Comparison of ENCODE assay signal across 17 cellular contexts in the genomic region with DNA sequence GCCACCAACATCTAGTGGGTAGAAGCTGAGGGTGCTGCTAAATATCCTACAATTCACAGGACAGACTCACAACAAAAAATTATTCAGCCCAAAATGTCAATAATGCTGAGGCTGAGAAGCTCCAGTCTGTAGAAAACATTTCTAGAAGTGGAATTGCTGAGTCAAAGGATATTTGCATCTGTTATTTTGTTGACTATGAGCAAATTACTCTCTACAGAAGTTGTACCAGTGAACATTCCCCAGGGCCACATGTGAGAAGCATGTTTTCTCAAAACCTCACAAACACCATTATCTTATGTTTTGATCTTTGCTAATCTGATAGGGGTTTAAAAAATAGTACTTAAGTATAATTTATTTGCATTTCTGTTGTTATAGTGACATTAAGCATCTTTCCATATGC. TPM values are rescaled to one million over a fixed set of nuclear protein-coding genes. Genes with fewer than 3 reads are reported as not detected.
DNase-seq lines count a peak whose midpoint lies in the region; ATAC-seq and TF ChIP-seq lines count a peak whose summit lies in the region.
"Had no signal": no experiment of that assay in that cellular context is flagged by ENCODE, and none has a peak within 500 bp of the region (broad histone marks: within the 10 kb centered on the region; RNA-seq: fewer than 3 reads in every experiment).

No MANE protein-coding gene starts in this region.

- H3K27ac Mint-ChIP-seq in activated T-cell treated with anti-CD3 and anti-CD28 coated beads, Interleukin-2, amount 50 U/mL, for 72 hours: peak overlapping the region; percentile 99
- H3K27ac Mint-ChIP-seq in activated CD8-positive, alpha-beta T cell treated with anti-CD3 and anti-CD28 coated beads for 36 hours: peak overlapping the region; percentile 100
- H3K27ac Mint-ChIP-seq in natural killer cell treated with Interleukin-12 subunit alpha and Interleukin-12 subunit beta and Interleukin-15 and Interleukin-18, amount 100 ng/mL, for 72 hours: peak overlapping the region; percentile 89 to 92
- H3K27ac Mint-ChIP-seq: IgD-negative memory B cell had no signal

- H3K4me3 Mint-ChIP-seq in activated T-cell treated with anti-CD3 and anti-CD28 coated beads, Interleukin-2, amount 50 U/mL, for 72 hours: peak overlapping the region; percentile 77 to 87
- peak overlapping the region; percentile 38 for H3K4me3 Mint-ChIP-seq in activated CD8-positive, alpha-beta T cell treated with anti-CD3 and anti-CD28 coated beads for 36 hours
- peak overlapping the region; percentile 65 for H3K4me3 Mint-ChIP-seq in natural killer cell treated with Interleukin-12 subunit alpha and Interleukin-12 subunit beta and Interleukin-15 and Interleukin-18, amount 100 ng/mL, for 72 hours
- H3K4me3 Mint-ChIP-seq: IgD-negative memory B cell, neural crest cell had no signal

- no peak for ATAC-seq in activated T-cell treated with anti-CD3 and anti-CD28 coated beads, Interleukin-2, amount 50 U/mL, for 72 hours (replicated peaks in 1 of 2)
- ATAC-seq in HG02885 (IDR thresholded peaks at IDR 0.05; ENCODE audit: poor library complexity, unreplicated experiment) (peak; percentile 68), HG02852 (IDR thresholded peaks at IDR 0.05; ENCODE audit: unreplicated experiment) (no peak)
- peak; percentile 5 for ATAC-seq in activated CD8-positive, alpha-beta T cell treated with anti-CD3 and anti-CD28 coated beads for 36 hours
- no peak for ATAC-seq in natural killer cell treated with Interleukin-12 subunit alpha and Interleukin-12 subunit beta and Interleukin-15 and Interleukin-18, amount 100 ng/mL, for 72 hours

- intact Hi-C loops in activated CD8-positive, alpha-beta T cell treated with anti-CD3 and anti-CD28 coated beads for 36 hours (cut with micrococcal nuclease): no loop called here

- DNase-seq in activated T-cell treated with anti-CD3 and anti-CD28 coated beads, Interleukin-2, amount 50 U/mL, for 72 hours: no peak
- DNase-seq in activated T-cell treated with anti-CD3 and anti-CD28 coated beads for 4 hours (no peak), ureter (ENCODE audit: low spot score) (no peak)
- DNase-seq in activated CD8-positive, alpha-beta T cell treated with anti-CD3 and anti-CD28 coated beads for 36 hours: no peak
- no peak for DNase-seq in natural killer cell treated with Interleukin-12 subunit alpha and Interleukin-12 subunit beta and Interleukin-15 and Interleukin-18, amount 100 ng/mL, for 72 hours (ENCODE audit: low spot score)
- DNase-seq in stimulated activated CD4-positive, alpha-beta T cell treated with anti-CD3 and anti-CD28 coated beads, Interleukin-1b, Interleukin-23, amount 100 ng/mL, for 48 hours: no peak
- DNase-seq: DMS 273 treated with DMSO at 0.1 percent for 48 hours, mammary epithelial cell, NCI-H1105 treated with DMSO at 0.1 percent for 48 hours, SHP77 treated with DMSO at 0.1 percent for 48 hours, transverse colon had no signal

- peaks cover 27 to 50% of the 10 kb centered on the region in 2 donors for H3K36me3 Mint-ChIP-seq in activated T-cell treated with anti-CD3 and anti-CD28 coated beads, Interleukin-2, amount 50 U/mL, for 72 hours (ENCODE audit: insufficient read depth in 2 of 2)
- H3K36me3 Mint-ChIP-seq in activated CD8-positive, alpha-beta T cell treated with anti-CD3 and anti-CD28 coated beads for 36 hours (ENCODE audit: low read depth): peaks cover 80% of the 10 kb centered on the region
- H3K36me3 Mint-ChIP-seq in natural killer cell treated with Interleukin-12 subunit alpha and Interleukin-12 subunit beta and Interleukin-15 and Interleukin-18, amount 100 ng/mL, for 72 hours: peaks cover 32% of the 10 kb centered on the region
- H3K36me3 Mint-ChIP-seq: IgD-negative memory B cell had no signal

- H3K9me3 Mint-ChIP-seq in activated T-cell treated with anti-CD3 and anti-CD28 coated beads, Interleukin-2, amount 50 U/mL, for 72 hours: no peaks in the 10 kb centered on the region
- no peaks in the 10 kb centered on the region for H3K9me3 Mint-ChIP-seq in activated CD8-positive, alpha-beta T cell treated with anti-CD3 and anti-CD28 coated beads for 36 hours
- peaks cover 3% of the 10 kb centered on the region for H3K9me3 Mint-ChIP-seq in natural killer cell treated with Interleukin-12 subunit alpha and Interleukin-12 subunit beta and Interleukin-15 and Interleukin-18, amount 100 ng/mL, for 72 hours
- H3K9me3 Mint-ChIP-seq: neural crest cell had no signal

- CTCF ChIA-PET in activated CD8-positive, alpha-beta T cell treated with anti-CD3 and anti-CD28 coated beads for 36 hours (lab: Charles Lee): interaction anchor here (0.7 to 2.1 kb wide), 10 partner anchors 9 to 85 kb away, joined by 3 to 8 read pairs (median 3); partner anchors contain the start of genes ITK and MED7

- POLR2A ChIA-PET in activated CD8-positive, alpha-beta T cell treated with anti-CD3 and anti-CD28 coated beads for 36 hours (lab: Charles Lee): interaction anchor here (0.6 to 55.7 kb wide), 5 partner anchors 6 to 54 kb away, joined by 3 to 1980 read pairs (median 207); partner anchors contain the start of genes GARIN3 and ITK

- TF ChIP-seq CTCF in activated CD8-positive, alpha-beta T cell treated with anti-CD3 and anti-CD28 coated beads for 36 hours (IDR thresholded peaks at IDR 0.05): no peak

- no peaks in the 10 kb centered on the region for H3K27me3 Mint-ChIP-seq in activated T-cell treated with anti-CD3 and anti-CD28 coated beads, Interleukin-2, amount 50 U/mL, for 72 hours (ENCODE audit: low read depth)
- H3K27me3 Mint-ChIP-seq in activated CD8-positive, alpha-beta T cell treated with anti-CD3 and anti-CD28 coated beads for 36 hours: no peaks in the 10 kb centered on the region
- H3K27me3 Mint-ChIP-seq in natural killer cell treated with Interleukin-12 subunit alpha and Interleukin-12 subunit beta and Interleukin-15 and Interleukin-18, amount 100 ng/mL, for 72 hours: no peaks in the 10 kb centered on the region

- peaks cover 95% of the 10 kb centered on the region for H3K4me1 Mint-ChIP-seq in activated T-cell treated with anti-CD3 and anti-CD28 coated beads, Interleukin-2, amount 50 U/mL, for 72 hours (ENCODE audit: low read depth)
- H3K4me1 Mint-ChIP-seq in activated CD8-positive, alpha-beta T cell treated with anti-CD3 and anti-CD28 coated beads for 36 hours (ENCODE audit: low read depth): peaks cover 84% of the 10 kb centered on the region
- peaks cover 66 to 80% of the 10 kb centered on the region in 2 donors for H3K4me1 Mint-ChIP-seq in natural killer cell treated with Interleukin-12 subunit alpha and Interleukin-12 subunit beta and Interleukin-15 and Interleukin-18, amount 100 ng/mL, for 72 hours (ENCODE audit: low read depth in 2 of 2)
- H3K4me1 Mint-ChIP-seq: neural crest cell had no signal

RNA-seq across cellular contexts. Expression of gene ITK, which starts 15.4 kb away (rescaled TPM):
- 100 to 1,000 TPM; 289 to 314 TPM for total RNA-seq in activated T-cell treated with anti-CD3 and anti-CD28 coated beads, Interleukin-2, amount 50 U/mL, for 72 hours
- 100 to 1,000 TPM; 229 to 236 TPM for total RNA-seq in activated CD8-positive, alpha-beta T cell treated with anti-CD3 and anti-CD28 coated beads for 36 hours
- total RNA-seq in natural killer cell treated with Interleukin-12 subunit alpha and Interleukin-12 subunit beta and Interleukin-15 and Interleukin-18, amount 100 ng/mL, for 72 hours: 100 to 1,000 TPM; 153 to 225 TPM
- total RNA-seq in ureter: 4.7 TPM
- total RNA-seq: mammary epithelial cell, neural crest cell had no signal

RNA-seq across cellular contexts. Expression of gene GARIN3, which starts 30.0 kb away (rescaled TPM):
- total RNA-seq in activated T-cell treated with anti-CD3 and anti-CD28 coated beads, Interleukin-2, amount 50 U/mL, for 72 hours: under 1 TPM; 0.22 to 0.39 TPM
- total RNA-seq in activated CD8-positive, alpha-beta T cell treated with anti-CD3 and anti-CD28 coated beads for 36 hours: 1 to 10 TPM in 1 of 2 experiments, under 1 TPM in 1; 0.77 to 1.1 TPM
- not detected for total RNA-seq in natural killer cell treated with Interleukin-12 subunit alpha and Interleukin-12 subunit beta and Interleukin-15 and Interleukin-18, amount 100 ng/mL, for 72 hours
- total RNA-seq in ureter: not detected
- total RNA-seq: astrocyte, mammary epithelial cell, neural crest cell, renal cortical epithelial cell, transverse colon had no signal

RNA-seq across cellular contexts. Expression of gene MED7, which starts 53.4 kb away (rescaled TPM):
- 10 to 100 TPM; 12.7 to 16.7 TPM for total RNA-seq in activated T-cell treated with anti-CD3 and anti-CD28 coated beads, Interleukin-2, amount 50 U/mL, for 72 hours
- 10 to 100 TPM; 13.6 to 13.7 TPM for total RNA-seq in activated CD8-positive, alpha-beta T cell treated with anti-CD3 and anti-CD28 coated beads for 36 hours
- 10 to 100 TPM; 14.8 to 16.6 TPM for total RNA-seq in natural killer cell treated with Interleukin-12 subunit alpha and Interleukin-12 subunit beta and Interleukin-15 and Interleukin-18, amount 100 ng/mL, for 72 hours
- 15.8 TPM for total RNA-seq in ureter

Comparison
In these comparisons a context has a peak if more than half of its experiments do, and no peak if none do; other contexts are left out.
1. ATAC-seq: peak in HG02885 (single experiment) and activated CD8-positive, alpha-beta T cell treated with anti-CD3 and anti-CD28 coated beads for 36 hours (single experiment); none in activated T-cell treated with anti-CD3 and anti-CD28 coated beads, Interleukin-2, amount 50 U/mL, for 72 hours (0 of 2), natural killer cell treated with Interleukin-12 subunit alpha and Interleukin-12 subunit beta and Interleukin-15 and Interleukin-18, amount 100 ng/mL, for 72 hours (0 of 2) and HG02852 (single experiment).
2. RNA of gene ITK, which starts 15.4 kb away (total RNA-seq): 289 to 314 TPM in activated T-cell treated with anti-CD3 and anti-CD28 coated beads, Interleukin-2, amount 50 U/mL, for 72 hours, 229 to 236 TPM in activated CD8-positive, alpha-beta T cell treated with anti-CD3 and anti-CD28 coated beads for 36 hours and 153 to 225 TPM in natural killer cell treated with Interleukin-12 subunit alpha and Interleukin-12 subunit beta and Interleukin-15 and Interleukin-18, amount 100 ng/mL, for 72 hours; 4.7 TPM in ureter (single experiment); every median in the first group is over 10 times any median in the second.
3. Peak in every context shown above with its lines, with median percentiles within 50 percentile points of each other: H3K27ac Mint-ChIP-seq and H3K4me3 Mint-ChIP-seq.